Comparison of ENCODE assay signal across 25 cellular contexts in the genomic region with DNA sequence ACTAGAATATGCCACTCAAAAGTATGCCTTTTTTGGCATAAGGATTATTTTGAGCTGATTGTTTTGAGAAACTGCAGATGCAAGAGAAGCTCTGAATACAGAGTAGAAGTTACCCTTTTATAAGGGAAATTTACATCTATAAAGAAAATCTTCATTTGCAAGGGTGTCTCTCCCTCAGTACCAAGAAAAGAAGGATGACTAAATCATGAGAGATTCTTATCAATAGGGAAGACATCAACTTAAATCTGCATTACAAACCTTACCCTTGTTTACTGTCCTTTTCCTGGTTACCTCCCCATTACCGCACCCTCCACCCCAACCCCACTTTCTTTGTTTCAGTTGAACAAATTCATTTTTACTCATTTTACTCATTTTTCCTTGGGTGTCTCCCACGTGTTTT.
"Had no signal": no experiment of that assay in that cellular context is flagged by ENCODE, and none has a peak within 500 bp of the region (broad histone marks: within the 10 kb centered on the region; RNA-seq: fewer than 3 reads in every experiment).

No MANE protein-coding gene starts in this region.

- H3K27me3 ChIP-seq: MG63, SJSA1 had no signal

- H3K9me3 Mint-ChIP-seq: T-cell; T-helper 1 cell treated with Interleukin-12 subunit alpha and Interleukin-12 subunit beta and Interleukin-4 antibody, amounts not matched to agents 30 μg/mL and 1 μg/mL, for 36 hours had no signal

- H3K9me3 ChIP-seq: MG63, SJSA1 had no signal

- H3K36me3 Mint-ChIP-seq: T-cell had no signal

- H3K27ac Mint-ChIP-seq: T-cell; T-helper 1 cell treated with Interleukin-12 subunit alpha and Interleukin-12 subunit beta and Interleukin-4 antibody, amounts not matched to agents 30 μg/mL and 1 μg/mL, for 36 hours had no signal

- H3K4me3 Mint-ChIP-seq: T-cell; T-helper 1 cell treated with Interleukin-12 subunit alpha and Interleukin-12 subunit beta and Interleukin-4 antibody, amounts not matched to agents 30 μg/mL and 1 μg/mL, for 36 hours had no signal

- ATAC-seq: HepG2, T-cell had no signal

- H3K27ac ChIP-seq: SJSA1, SK-N-MC had no signal

- DNase-seq: IMR-90, Karpas-422, KG1, MG63, NCI-H1092, NCI-H1105 treated with DMSO at 0.1 percent for 48 hours, NCI-H1417 treated with DMSO at 0.1 percent for 48 hours, NCI-H146, NCI-H1694 treated with DMSO at 0.1 percent for 48 hours, NCI-H1930, NCI-H2081, NCI-H2107, NCI-H2227 treated with DMSO at 0.1 percent for 48 hours, NCI-H524, NCI-H69, NCI-H774, Right ventricle myocardium superior, RPMI8226, SIG-M5, SW 1271, T-cell had no signal

- H3K4me3 ChIP-seq: MG63, SJSA1, SK-N-MC had no signal

- H3K36me3 ChIP-seq: MG63, SJSA1 had no signal
